Comparison of ENCODE assay signal across 16 cellular contexts in the genomic region with DNA sequence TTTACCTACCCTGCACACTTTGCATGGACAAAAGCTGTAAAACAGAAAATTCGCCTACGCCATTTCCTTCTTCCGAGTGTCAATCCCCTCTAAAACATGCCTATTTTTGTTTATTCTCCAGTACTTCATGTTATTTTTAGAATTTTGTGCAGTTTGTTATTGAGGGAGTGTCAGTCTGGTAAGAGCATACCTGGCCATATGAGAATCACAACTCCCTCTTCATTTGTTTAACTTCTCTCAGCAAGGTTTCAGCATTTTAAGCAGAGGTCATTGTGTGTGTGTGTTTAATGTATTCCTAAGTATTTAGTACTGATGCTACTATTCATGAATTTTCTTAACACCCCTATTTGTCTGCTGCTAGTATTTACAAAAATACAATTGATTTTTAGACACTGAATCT. TPM values are rescaled to one million over a fixed set of nuclear protein-coding genes. Genes with fewer than 3 reads are reported as not detected.
DNase-seq lines count a peak whose midpoint lies in the region; ATAC-seq and TF ChIP-seq lines count a peak whose summit lies in the region.
"Had no signal": no experiment of that assay in that cellular context is flagged by ENCODE, and none has a peak within 500 bp of the region (broad histone marks: within the 10 kb centered on the region; RNA-seq: fewer than 3 reads in every experiment).

No MANE protein-coding gene starts in this region.

- H3K9me3 ChIP-seq in mammary epithelial cell (replicated peaks; ENCODE audit: insufficient read depth, low read length) (no peaks in the 10 kb centered on the region), breast epithelium (no peaks in the 10 kb centered on the region), lower lobe of right lung (no peaks in the 10 kb centered on the region)
- H3K9me3 ChIP-seq: Peyer's patch had no signal

- H4K20me1 ChIP-seq in mammary epithelial cell (ENCODE audit: insufficient read depth, low read length), result no peaks in the 10 kb centered on the region

- H3K27me3 ChIP-seq in mammary epithelial cell (ENCODE audit: insufficient read depth, low read length) (no peaks in the 10 kb centered on the region), breast epithelium (no peaks in the 10 kb centered on the region), lower lobe of right lung (ENCODE audit: low read depth) (no peaks in the 10 kb centered on the region)
- H3K27me3 ChIP-seq: Peyer's patch had no signal

- H3K4me3 ChIP-seq in mammary epithelial cell (replicated peaks in 1 of 3; ENCODE audit: insufficient read depth in 1 of 3, low read depth in 2 of 3, low read length in 3 of 3) (no peak overlapping the region), breast epithelium (no peak overlapping the region), lower lobe of right lung (no peak overlapping the region)
- H3K4me3 ChIP-seq: Peyer's patch had no signal

- ATAC-seq in WTC11 (no peak), lower lobe of right lung (peak; percentile 38 to 60), HG03280 (IDR thresholded peaks at IDR 0.05; ENCODE audit: unreplicated experiment) (no peak)

- WGBS in mammary epithelial cell (ENCODE audit: low coverage, missing lambda C conversion rate), result 77% methylated on average over 3 of the region's 3 CpGs

- in situ Hi-C loops in mammary epithelial cell (cut with MboI; ENCODE audit: low sequenced_read_pairs in 2 of 2), result no loop called here

- no peak overlapping the region for H2AFZ ChIP-seq in mammary epithelial cell (ENCODE audit: low read depth, low read length)

- dilution Hi-C loops in mammary epithelial cell (cut with HindIII; ENCODE audit: low sequenced_read_pairs), result no loop called here

- DNase-seq in mammary epithelial cell, result no peak
- DNase-seq in breast epithelium (ENCODE audit: low spot score in 2 of 2), result no peak
- DNase-seq in WTC11 (ENCODE audit: low spot score), result no peak
- no peak for DNase-seq in lower lobe of right lung
- DNase-seq in DMS53 (lab: John Stamatoyannopoulos, UW), result no peak
- no peak for DNase-seq in RWPE1 (ENCODE audit: low spot score)
- DNase-seq: DMS153, H9, NCI-H1105, NCI-H1694, NCI-H510A treated with DMSO at 0.1 percent for 48 hours, NCI-H82, Peyer's patch, SHP77 had no signal

- POLR2A ChIA-PET in WTC11 (lab: Charles Lee), result no interaction called here
- POLR2A ChIA-PET in RWPE1 (lab: Yijun Ruan, JAX; ENCODE audit: low non-redundant PET), result no interaction called here

- no peak overlapping the region for H3K9ac ChIP-seq in mammary epithelial cell (ENCODE audit: insufficient read depth, low read length)

- CTCF ChIA-PET in mammary epithelial cell (lab: Charles Lee; ENCODE audit: low non-redundant PET), result no interaction called here
- CTCF ChIA-PET in WTC11 (lab: Charles Lee), result no interaction called here
- CTCF ChIA-PET in RWPE1 (lab: Yijun Ruan, JAX), result no interaction called here

- peaks cover 66% of the 10 kb centered on the region for H3K79me2 ChIP-seq in mammary epithelial cell (ENCODE audit: insufficient read depth, low read length)

- peaks cover 25% of the 10 kb centered on the region for H3K4me1 ChIP-seq in mammary epithelial cell (ENCODE audit: insufficient read depth, low read length)
- H3K4me1 ChIP-seq in breast epithelium, result no peaks in the 10 kb centered on the region
- peaks cover 16% of the 10 kb centered on the region for H3K4me1 ChIP-seq in lower lobe of right lung
- H3K4me1 ChIP-seq: Peyer's patch had no signal

- no TSS peak for BruUV-seq in mammary epithelial cell (replicated peaks; lab: Mats Ljungman, UMichigan)

- H3K4me1 Mint-ChIP-seq in WTC11, result peaks cover 7% of the 10 kb centered on the region; the same call in 1 of the 2 replicates
- H3K4me1 Mint-ChIP-seq: H9 had no signal

- intact Hi-C loops in mammary epithelial cell (cut with micrococcal nuclease), result loop anchor here (5.0 kb wide), 1 partner anchor 46 kb away; no protein-coding TSS in a partner anchor
- intact Hi-C loops in breast epithelium (cut with DNase I; ENCODE audit: low total_unique reads), result no loop called here
- intact Hi-C loops in lower lobe of right lung (cut with DNase I), result no loop called here

- H3K36me3 ChIP-seq in mammary epithelial cell (ENCODE audit: insufficient read depth, low read length) (peaks cover 2% of the 10 kb centered on the region), breast epithelium (no peaks in the 10 kb centered on the region), lower lobe of right lung (peaks cover 10% of the 10 kb centered on the region)

- peaks cover 17% of the 10 kb centered on the region for H3K36me3 Mint-ChIP-seq in WTC11

- peak overlapping the region; percentile 82 for H3K27ac Mint-ChIP-seq in WTC11
- H3K27ac Mint-ChIP-seq: CD14-positive monocyte had no signal

- H3K4me2 ChIP-seq in mammary epithelial cell (ENCODE audit: insufficient read depth, low read depth, low read length), result no peak overlapping the region

- no peaks in the 10 kb centered on the region for H3K9me3 Mint-ChIP-seq in WTC11
- H3K9me3 Mint-ChIP-seq: CD14-positive monocyte, H9 had no signal

- H3K4me3 Mint-ChIP-seq in WTC11, result no peak overlapping the region
- H3K4me3 Mint-ChIP-seq: CD14-positive monocyte, H9 had no signal

- TF ChIP-seq POLR2A in breast epithelium (IDR thresholded peaks at IDR 0.05), result no peak

- no peak for TF ChIP-seq CTCF in mammary epithelial cell (conservative IDR thresholded peaks at IDR 0.05 in 1 of 2, IDR thresholded peaks at IDR 0.05 in 1 of 2; ENCODE audit: extremely low read depth in 1 of 2, insufficient read depth in 1 of 2, low read depth in 1 of 2, low read length in 2 of 2)
- TF ChIP-seq CTCF in breast epithelium (IDR thresholded peaks at IDR 0.05), result no peak
- no peak for TF ChIP-seq CTCF in WTC11 (IDR thresholded peaks at IDR 0.05)
- TF ChIP-seq CTCF in lower lobe of right lung (IDR thresholded peaks at IDR 0.05), result no peak
- no peak for TF ChIP-seq CTCF in RWPE1 (conservative IDR thresholded peaks at IDR 0.05; ENCODE audit: low read depth)

- H3K27me3 Mint-ChIP-seq in WTC11 (ENCODE audit: low read depth), result no peaks in the 10 kb centered on the region

- peak overlapping the region; percentile 38 for H3K27ac ChIP-seq in mammary epithelial cell (ENCODE audit: insufficient read depth, low read depth, low read length)
- peak overlapping the region in 1 of 2 donors; percentile 31 for H3K27ac ChIP-seq in breast epithelium
- peak overlapping the region; percentile 15 for H3K27ac ChIP-seq in lower lobe of right lung
- H3K27ac ChIP-seq in RWPE1, result no peak overlapping the region
- H3K27ac ChIP-seq: Peyer's patch had no signal

TF ChIP-seq in WTC11, 78 proteins besides CTCF, POLR2A, EP300 and RAD21 (continues in another document):
- no peak for TF ChIP-seq ZNF317 (CRISPR knock-in tag; IDR thresholded peaks at IDR 0.05; ENCODE audit: borderline replicate concordance, low read depth)
- TF ChIP-seq MXD4 (CRISPR knock-in tag; IDR thresholded peaks at IDR 0.05; ENCODE audit: borderline replicate concordance), result no peak
- no peak for TF ChIP-seq SMAD4 (CRISPR knock-in tag; IDR thresholded peaks at IDR 0.05)
- TF ChIP-seq RORB (CRISPR knock-in tag; IDR thresholded peaks at IDR 0.05), result no peak
- TF ChIP-seq NR1H2 (CRISPR knock-in tag; IDR thresholded peaks at IDR 0.05), result no peak
- TF ChIP-seq, protein P1, sequence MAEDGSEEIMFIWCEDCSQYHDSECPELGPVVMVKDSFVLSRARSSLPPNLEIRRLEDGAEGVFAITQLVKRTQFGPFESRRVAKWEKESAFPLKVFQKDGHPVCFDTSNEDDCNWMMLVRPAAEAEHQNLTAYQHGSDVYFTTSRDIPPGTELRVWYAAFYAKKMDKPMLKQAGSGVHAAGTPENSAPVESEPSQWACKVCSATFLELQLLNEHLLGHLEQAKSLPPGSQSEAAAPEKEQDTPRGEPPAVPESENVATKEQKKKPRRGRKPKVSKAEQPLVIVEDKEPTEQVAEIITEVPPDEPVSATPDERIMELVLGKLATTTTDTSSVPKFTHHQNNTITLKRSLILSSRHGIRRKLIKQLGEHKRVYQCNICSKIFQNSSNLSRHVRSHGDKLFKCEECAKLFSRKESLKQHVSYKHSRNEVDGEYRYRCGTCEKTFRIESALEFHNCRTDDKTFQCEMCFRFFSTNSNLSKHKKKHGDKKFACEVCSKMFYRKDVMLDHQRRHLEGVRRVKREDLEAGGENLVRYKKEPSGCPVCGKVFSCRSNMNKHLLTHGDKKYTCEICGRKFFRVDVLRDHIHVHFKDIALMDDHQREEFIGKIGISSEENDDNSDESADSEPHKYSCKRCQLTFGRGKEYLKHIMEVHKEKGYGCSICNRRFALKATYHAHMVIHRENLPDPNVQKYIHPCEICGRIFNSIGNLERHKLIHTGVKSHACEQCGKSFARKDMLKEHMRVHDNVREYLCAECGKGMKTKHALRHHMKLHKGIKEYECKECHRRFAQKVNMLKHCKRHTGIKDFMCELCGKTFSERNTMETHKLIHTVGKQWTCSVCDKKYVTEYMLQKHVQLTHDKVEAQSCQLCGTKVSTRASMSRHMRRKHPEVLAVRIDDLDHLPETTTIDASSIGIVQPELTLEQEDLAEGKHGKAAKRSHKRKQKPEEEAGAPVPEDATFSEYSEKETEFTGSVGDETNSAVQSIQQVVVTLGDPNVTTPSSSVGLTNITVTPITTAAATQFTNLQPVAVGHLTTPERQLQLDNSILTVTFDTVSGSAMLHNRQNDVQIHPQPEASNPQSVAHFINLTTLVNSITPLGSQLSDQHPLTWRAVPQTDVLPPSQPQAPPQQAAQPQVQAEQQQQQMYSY (CRISPR knock-in tag; IDR thresholded peaks at IDR 0.05), result no peak
- TF ChIP-seq, protein P2, sequence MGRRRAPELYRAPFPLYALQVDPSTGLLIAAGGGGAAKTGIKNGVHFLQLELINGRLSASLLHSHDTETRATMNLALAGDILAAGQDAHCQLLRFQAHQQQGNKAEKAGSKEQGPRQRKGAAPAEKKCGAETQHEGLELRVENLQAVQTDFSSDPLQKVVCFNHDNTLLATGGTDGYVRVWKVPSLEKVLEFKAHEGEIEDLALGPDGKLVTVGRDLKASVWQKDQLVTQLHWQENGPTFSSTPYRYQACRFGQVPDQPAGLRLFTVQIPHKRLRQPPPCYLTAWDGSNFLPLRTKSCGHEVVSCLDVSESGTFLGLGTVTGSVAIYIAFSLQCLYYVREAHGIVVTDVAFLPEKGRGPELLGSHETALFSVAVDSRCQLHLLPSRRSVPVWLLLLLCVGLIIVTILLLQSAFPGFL (CRISPR knock-in tag; IDR thresholded peaks at IDR 0.05; ENCODE audit: borderline replicate concordance), result no peak
- no peak for TF ChIP-seq ATF1 (CRISPR knock-in tag; IDR thresholded peaks at IDR 0.05)

RNA-seq across cellular contexts. Expression of a gene that starts 49.4 kb away (rescaled TPM):
- total RNA-seq in mammary epithelial cell (100 to 1,000 TPM in 1 of 2 donors, 10 to 100 TPM in 1; 79.4 to 128 TPM), breast epithelium (100 to 1,000 TPM in 1 of 3 donors, 10 to 100 TPM in 2; 35.1 to 101 (median 73.6) TPM), WTC11 (2021) (104 to 105 TPM (median 105 TPM) in 3 replicates), lower lobe of right lung (161 TPM)
- 56.9 TPM for polyA plus RNA-seq in mammary epithelial cell
- 102 TPM for polyA minus RNA-seq in mammary epithelial cell

Comparison
In these comparisons a context has a peak if more than half of its experiments do, and no peak if none do; other contexts are left out.
1. ATAC-seq: peak in lower lobe of right lung (2 of 2); none in WTC11 (single experiment) and HG03280 (single experiment).